ENCODE assay signal across 2 cellular contexts in the genomic region with DNA sequence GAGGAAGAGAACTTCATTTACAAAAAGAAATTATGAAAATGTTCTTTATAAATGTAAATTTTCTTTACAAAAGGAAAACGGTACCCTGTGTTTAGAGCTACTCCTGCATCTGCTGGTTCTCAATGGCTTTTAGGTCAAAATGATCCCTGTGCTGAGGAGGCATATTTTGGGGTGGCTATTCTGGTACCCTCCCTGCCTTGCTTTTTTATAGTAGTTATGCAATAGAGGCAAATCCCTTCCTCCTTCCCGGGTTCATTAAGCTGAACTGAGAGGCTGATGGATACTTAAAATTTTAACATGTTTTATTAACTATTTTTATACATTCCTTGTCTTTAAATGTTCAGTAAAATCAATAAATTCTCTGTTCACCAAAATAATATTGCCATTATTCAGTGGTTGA.
TF ChIP-seq lines count a peak whose summit lies in the region.

No MANE protein-coding gene starts in this region.

TF ChIP-seq in WTC11, 78 proteins besides CTCF, POLR2A, EP300 and RAD21:
- TF ChIP-seq, protein P1, sequence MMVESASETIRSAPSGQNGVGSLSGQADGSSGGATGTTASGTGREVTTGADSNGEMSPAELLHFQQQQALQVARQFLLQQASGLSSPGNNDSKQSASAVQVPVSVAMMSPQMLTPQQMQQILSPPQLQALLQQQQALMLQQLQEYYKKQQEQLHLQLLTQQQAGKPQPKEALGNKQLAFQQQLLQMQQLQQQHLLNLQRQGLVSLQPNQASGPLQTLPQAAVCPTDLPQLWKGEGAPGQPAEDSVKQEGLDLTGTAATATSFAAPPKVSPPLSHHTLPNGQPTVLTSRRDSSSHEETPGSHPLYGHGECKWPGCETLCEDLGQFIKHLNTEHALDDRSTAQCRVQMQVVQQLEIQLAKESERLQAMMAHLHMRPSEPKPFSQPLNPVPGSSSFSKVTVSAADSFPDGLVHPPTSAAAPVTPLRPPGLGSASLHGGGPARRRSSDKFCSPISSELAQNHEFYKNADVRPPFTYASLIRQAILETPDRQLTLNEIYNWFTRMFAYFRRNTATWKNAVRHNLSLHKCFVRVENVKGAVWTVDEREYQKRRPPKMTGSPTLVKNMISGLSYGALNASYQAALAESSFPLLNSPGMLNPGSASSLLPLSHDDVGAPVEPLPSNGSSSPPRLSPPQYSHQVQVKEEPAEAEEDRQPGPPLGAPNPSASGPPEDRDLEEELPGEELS (CRISPR knock-in tag; IDR thresholded peaks at IDR 0.05): no peak
- TF ChIP-seq ZNF232 (CRISPR knock-in tag; IDR thresholded peaks at IDR 0.05) (no peak), TP53 (CRISPR knock-in tag; IDR thresholded peaks at IDR 0.05) (no peak), GRHL2 (CRISPR knock-in tag; IDR thresholded peaks at IDR 0.05; ENCODE audit: insufficient replicate concordance, severe bottlenecking) (no peak), MXD4 (CRISPR knock-in tag; IDR thresholded peaks at IDR 0.05; ENCODE audit: borderline replicate concordance) (no peak), TCF7 (CRISPR knock-in tag; IDR thresholded peaks at IDR 0.05; ENCODE audit: low read depth) (no peak)
- TF ChIP-seq, protein P2, sequence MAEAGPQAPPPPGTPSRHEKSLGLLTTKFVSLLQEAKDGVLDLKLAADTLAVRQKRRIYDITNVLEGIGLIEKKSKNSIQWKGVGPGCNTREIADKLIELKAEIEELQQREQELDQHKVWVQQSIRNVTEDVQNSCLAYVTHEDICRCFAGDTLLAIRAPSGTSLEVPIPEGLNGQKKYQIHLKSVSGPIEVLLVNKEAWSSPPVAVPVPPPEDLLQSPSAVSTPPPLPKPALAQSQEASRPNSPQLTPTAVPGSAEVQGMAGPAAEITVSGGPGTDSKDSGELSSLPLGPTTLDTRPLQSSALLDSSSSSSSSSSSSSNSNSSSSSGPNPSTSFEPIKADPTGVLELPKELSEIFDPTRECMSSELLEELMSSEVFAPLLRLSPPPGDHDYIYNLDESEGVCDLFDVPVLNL (CRISPR knock-in tag; IDR thresholded peaks at IDR 0.05; ENCODE audit: borderline replicate concordance, low read depth): no peak
- TF ChIP-seq, protein P3, sequence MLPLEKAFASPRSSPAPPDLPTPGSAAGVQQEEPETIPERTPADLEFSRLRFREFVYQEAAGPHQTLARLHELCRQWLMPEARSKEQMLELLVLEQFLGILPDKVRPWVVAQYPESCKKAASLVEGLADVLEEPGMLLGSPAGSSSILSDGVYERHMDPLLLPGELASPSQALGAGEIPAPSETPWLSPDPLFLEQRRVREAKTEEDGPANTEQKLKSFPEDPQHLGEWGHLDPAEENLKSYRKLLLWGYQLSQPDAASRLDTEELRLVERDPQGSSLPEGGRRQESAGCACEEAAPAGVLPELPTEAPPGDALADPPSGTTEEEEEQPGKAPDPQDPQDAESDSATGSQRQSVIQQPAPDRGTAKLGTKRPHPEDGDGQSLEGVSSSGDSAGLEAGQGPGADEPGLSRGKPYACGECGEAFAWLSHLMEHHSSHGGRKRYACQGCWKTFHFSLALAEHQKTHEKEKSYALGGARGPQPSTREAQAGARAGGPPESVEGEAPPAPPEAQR (CRISPR knock-in tag; IDR thresholded peaks at IDR 0.05): no peak

TF ChIP-seq in H1, 55 proteins besides CTCF, POLR2A, EP300 and RAD21:
- TF ChIP-seq EZH2 (IDR thresholded peaks at IDR 0.05; ENCODE audit: low read depth, low read length, severe bottlenecking) (no peak), RXRA (IDR thresholded peaks at IDR 0.05; ENCODE audit: insufficient read depth, low read depth, low read length) (no peak), TAF7 (optimal IDR thresholded peaks at IDR 0.05; ENCODE audit: borderline replicate concordance, low read depth, low read length) (no peak), PHF8 (conservative IDR thresholded peaks at IDR 0.05; ENCODE audit: low read depth, low read length) (no peak), JUND (IDR thresholded peaks at IDR 0.05; ENCODE audit: low read length) (no peak), BACH1 (IDR thresholded peaks at IDR 0.05; ENCODE audit: low read length) (no peak), CEBPB (IDR thresholded peaks at IDR 0.05; ENCODE audit: low read depth, low read length) (peak; percentile 73)
- TF ChIP-seq, protein P4, sequence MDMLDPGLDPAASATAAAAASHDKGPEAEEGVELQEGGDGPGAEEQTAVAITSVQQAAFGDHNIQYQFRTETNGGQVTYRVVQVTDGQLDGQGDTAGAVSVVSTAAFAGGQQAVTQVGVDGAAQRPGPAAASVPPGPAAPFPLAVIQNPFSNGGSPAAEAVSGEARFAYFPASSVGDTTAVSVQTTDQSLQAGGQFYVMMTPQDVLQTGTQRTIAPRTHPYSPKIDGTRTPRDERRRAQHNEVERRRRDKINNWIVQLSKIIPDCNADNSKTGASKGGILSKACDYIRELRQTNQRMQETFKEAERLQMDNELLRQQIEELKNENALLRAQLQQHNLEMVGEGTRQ (IDR thresholded peaks at IDR 0.05; ENCODE audit: low read length): no peak
